ENCODE assay signal across 13 cellular contexts in genomic region chr13:39197645-39198007, GRCh38.
A peak's percentile ranks its signal among the peaks of the same experiment; 100 is the strongest.
DNase-seq lines count a peak whose midpoint lies in the region; ATAC-seq and TF ChIP-seq lines count a peak whose summit lies in the region.
"Had no signal": no experiment of that assay in that cellular context is flagged by ENCODE, and none has a peak within 500 bp of the region (broad histone marks: within the 10 kb centered on the region; RNA-seq: fewer than 3 reads in every experiment).

No MANE protein-coding gene starts in this region.

- H3K27me3 ChIP-seq in prostate gland (replicated peaks; ENCODE audit: insufficient read depth) (no peaks in the 10 kb centered on the region), tibial artery (no peaks in the 10 kb centered on the region)

- intact Hi-C loops in prostate gland (cut with DNase I) (no loop called here), tibial artery (cut with DNase I; ENCODE audit: low total_unique reads) (no loop called here)

- H3K36me3 Mint-ChIP-seq in activated naive CD8-positive, alpha-beta T cell treated with anti-CD3 and anti-CD28 coated beads, Interleukin-2, amount 50 U/mL, for 24 hours (ENCODE audit: low read depth) = no peaks in the 10 kb centered on the region
- H3K36me3 Mint-ChIP-seq in activated naive CD8-positive, alpha-beta T cell treated with anti-CD3 and anti-CD28 coated beads for 36 hours = no peaks in the 10 kb centered on the region
- no peaks in the 10 kb centered on the region for H3K36me3 Mint-ChIP-seq in nephron (ENCODE audit: low read depth)

- H3K27ac Mint-ChIP-seq in activated naive CD8-positive, alpha-beta T cell treated with anti-CD3 and anti-CD28 coated beads, Interleukin-2, amount 50 U/mL, for 24 hours = no peak overlapping the region
- H3K27ac Mint-ChIP-seq in activated naive CD8-positive, alpha-beta T cell treated with anti-CD3 and anti-CD28 coated beads for 36 hours = no peak overlapping the region
- peak overlapping the region in 2 of 3 experiments; percentile 22 to 78 for H3K27ac Mint-ChIP-seq in nephron

- peaks cover 17% of the 10 kb centered on the region for H3K27me3 Mint-ChIP-seq in activated naive CD8-positive, alpha-beta T cell treated with anti-CD3 and anti-CD28 coated beads, Interleukin-2, amount 50 U/mL, for 24 hours
- H3K27me3 Mint-ChIP-seq in activated naive CD8-positive, alpha-beta T cell treated with anti-CD3 and anti-CD28 coated beads for 36 hours = peaks cover 25% of the 10 kb centered on the region
- H3K27me3 Mint-ChIP-seq in nephron (ENCODE audit: low read depth) = no peaks in the 10 kb centered on the region

- TF ChIP-seq CTCF in nephron (IDR thresholded peaks at IDR 0.05; ENCODE audit: unreplicated experiment in 3 of 3) (no peak), prostate gland (IDR thresholded peaks at IDR 0.05) (no peak), tibial artery (IDR thresholded peaks at IDR 0.05) (no peak)

- H3K27ac ChIP-seq in prostate gland (no peak overlapping the region), tibial artery (peak overlapping the region in 1 of 2 donors; percentile 33)
- H3K27ac ChIP-seq: A549 had no signal

- H3K4me1 ChIP-seq in prostate gland (replicated peaks) = no peaks in the 10 kb centered on the region
- H3K4me1 ChIP-seq in tibial artery = peaks cover 0 to 17% (median 12%) of the 10 kb centered on the region in 4 donors
- H3K4me1 ChIP-seq: A549 had no signal

- H3K36me3 ChIP-seq in prostate gland = no peaks in the 10 kb centered on the region
- H3K36me3 ChIP-seq in tibial artery = no peaks in the 10 kb centered on the region

- H3K4me1 Mint-ChIP-seq in activated naive CD8-positive, alpha-beta T cell treated with anti-CD3 and anti-CD28 coated beads, Interleukin-2, amount 50 U/mL, for 24 hours = peaks cover 8% of the 10 kb centered on the region
- H3K4me1 Mint-ChIP-seq in activated naive CD8-positive, alpha-beta T cell treated with anti-CD3 and anti-CD28 coated beads for 36 hours = peaks cover 5% of the 10 kb centered on the region
- peaks cover 6% of the 10 kb centered on the region for H3K4me1 Mint-ChIP-seq in nephron

- no peak overlapping the region for H3K4me3 Mint-ChIP-seq in activated naive CD8-positive, alpha-beta T cell treated with anti-CD3 and anti-CD28 coated beads, Interleukin-2, amount 50 U/mL, for 24 hours
- no peak overlapping the region for H3K4me3 Mint-ChIP-seq in activated naive CD8-positive, alpha-beta T cell treated with anti-CD3 and anti-CD28 coated beads for 36 hours
- H3K4me3 Mint-ChIP-seq in nephron = no peak overlapping the region

- no peak for TF ChIP-seq POLR2A in prostate gland (IDR thresholded peaks at IDR 0.05)

- no peak overlapping the region for H3K4me3 ChIP-seq in prostate gland
- H3K4me3 ChIP-seq in tibial artery = no peak overlapping the region
- H3K4me3 ChIP-seq: A549 had no signal

- H3K9me3 Mint-ChIP-seq in activated naive CD8-positive, alpha-beta T cell treated with anti-CD3 and anti-CD28 coated beads, Interleukin-2, amount 50 U/mL, for 24 hours = no peaks in the 10 kb centered on the region
- H3K9me3 Mint-ChIP-seq in activated naive CD8-positive, alpha-beta T cell treated with anti-CD3 and anti-CD28 coated beads for 36 hours = no peaks in the 10 kb centered on the region
- H3K9me3 Mint-ChIP-seq in nephron = no peaks in the 10 kb centered on the region

- DNase-seq in activated naive CD8-positive, alpha-beta T cell treated with anti-CD3 and anti-CD28 coated beads, Interleukin-2, amount 50 U/mL, for 24 hours = no peak
- DNase-seq in activated naive CD8-positive, alpha-beta T cell treated with anti-CD3 and anti-CD28 coated beads for 36 hours = no peak
- DNase-seq in prostate gland (ENCODE audit: low spot score) (no peak), tibial artery (no peak), iPS-NIHi11 (ENCODE audit: low spot score) (no peak)
- DNase-seq: activated T-cell treated with anti-CD3 and anti-CD28 coated beads, Interleukin-2, amount 50 U/mL, for 1 hour; anterior cingulate cortex; MV-4-11 had no signal

- ATAC-seq in activated naive CD8-positive, alpha-beta T cell treated with anti-CD3 and anti-CD28 coated beads, Interleukin-2, amount 50 U/mL, for 24 hours = peak; percentile 22
- ATAC-seq in GM21576 (IDR thresholded peaks at IDR 0.05; ENCODE audit: unreplicated experiment) (peak; percentile 39), HG03378 (IDR thresholded peaks at IDR 0.05; ENCODE audit: unreplicated experiment) (peak; percentile 26)
- ATAC-seq: A549, Panc1 had no signal

- H3K9me3 ChIP-seq in prostate gland (no peaks in the 10 kb centered on the region), tibial artery (no peaks in the 10 kb centered on the region)
- H3K9me3 ChIP-seq: A549 had no signal

Comparison
In these comparisons a context has a peak if more than half of its experiments do, and no peak if none do; other contexts are left out.
1. H3K27ac Mint-ChIP-seq: peak in nephron (2 of 3); none in activated naive CD8-positive, alpha-beta T cell treated with anti-CD3 and anti-CD28 coated beads, Interleukin-2, amount 50 U/mL, for 24 hours (single experiment) and activated naive CD8-positive, alpha-beta T cell treated with anti-CD3 and anti-CD28 coated beads for 36 hours (single experiment).
2. Peak in every context shown above with its lines, with median percentiles within 50 percentile points of each other: ATAC-seq.